Comparison of ENCODE assay signal across 1 cellular context in the genomic region with DNA sequence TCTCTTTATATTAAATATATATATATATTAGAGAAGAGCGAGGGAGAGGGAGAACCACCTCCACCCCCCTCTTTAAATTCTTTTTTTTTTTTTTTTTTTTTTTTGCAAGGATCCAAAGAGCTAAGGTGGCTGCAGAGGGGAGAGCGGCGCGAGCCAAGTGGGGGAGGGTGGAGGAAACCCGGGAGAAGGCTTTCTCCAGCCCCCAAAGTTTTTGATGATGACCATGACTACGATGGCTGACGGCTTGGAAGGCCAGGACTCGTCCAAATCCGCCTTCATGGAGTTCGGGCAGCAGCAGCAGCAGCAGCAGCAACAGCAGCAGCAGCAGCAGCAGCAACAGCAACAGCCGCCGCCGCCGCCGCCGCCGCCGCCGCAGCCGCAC.
TF ChIP-seq lines count a peak whose summit lies in the region.

No MANE protein-coding gene starts in this region.

TF ChIP-seq in HepG2, 621 proteins besides CTCF, POLR2A, EP300 and RAD21:
- TF ChIP-seq AHR (CRISPR knock-in tag; IDR thresholded peaks at IDR 0.05) (no peak), NKX3-1 (CRISPR knock-in tag; IDR thresholded peaks at IDR 0.05) (no peak), SNAI1 (CRISPR knock-in tag; IDR thresholded peaks at IDR 0.05; ENCODE audit: borderline replicate concordance) (no peak), RBM22 (optimal IDR thresholded peaks at IDR 0.05; ENCODE audit: low read length) (peak; percentile 18), ZNF367 (CRISPR knock-in tag; IDR thresholded peaks at IDR 0.05; ENCODE audit: borderline replicate concordance) (no peak), ZNF609 (CRISPR knock-in tag; IDR thresholded peaks at IDR 0.05; ENCODE audit: borderline replicate concordance) (no peak), E2F2 (CRISPR knock-in tag; IDR thresholded peaks at IDR 0.05; ENCODE audit: borderline replicate concordance) (no peak), ONECUT2 (CRISPR knock-in tag; IDR thresholded peaks at IDR 0.05) (peak; percentile 19; the same call in 1 of the 2 replicates), BHLHE40 (IDR thresholded peaks at IDR 0.05; ENCODE audit: low read length) (no peak), ZBTB7A (CRISPR knock-in tag; IDR thresholded peaks at IDR 0.05) (0 out of 2 replicates have a peak, but pooled peaks have one; percentile 43), ZNF619 (CRISPR knock-in tag; IDR thresholded peaks at IDR 0.05) (no peak), HMG20B (CRISPR knock-in tag; conservative IDR thresholded peaks at IDR 0.05) (no peak), PLSCR1 (CRISPR knock-in tag; IDR thresholded peaks at IDR 0.05; ENCODE audit: borderline replicate concordance) (0 out of 2 replicates have a peak, but pooled peaks have one; percentile 28), NAIF1 (CRISPR knock-in tag; IDR thresholded peaks at IDR 0.05; ENCODE audit: borderline replicate concordance) (0 out of 2 replicates have a peak, but pooled peaks have one; percentile 11), ZNF431 (CRISPR knock-in tag; IDR thresholded peaks at IDR 0.05; ENCODE audit: borderline replicate concordance, low read depth) (0 out of 2 replicates have a peak, but pooled peaks have one; percentile 5), ZNF318 (CRISPR knock-in tag; IDR thresholded peaks at IDR 0.05) (no peak), YY1 (IDR thresholded peaks at IDR 0.05; ENCODE audit: insufficient read depth, insufficient replicate concordance, low read depth, low read length) (no peak)
- TF ChIP-seq, protein P1, sequence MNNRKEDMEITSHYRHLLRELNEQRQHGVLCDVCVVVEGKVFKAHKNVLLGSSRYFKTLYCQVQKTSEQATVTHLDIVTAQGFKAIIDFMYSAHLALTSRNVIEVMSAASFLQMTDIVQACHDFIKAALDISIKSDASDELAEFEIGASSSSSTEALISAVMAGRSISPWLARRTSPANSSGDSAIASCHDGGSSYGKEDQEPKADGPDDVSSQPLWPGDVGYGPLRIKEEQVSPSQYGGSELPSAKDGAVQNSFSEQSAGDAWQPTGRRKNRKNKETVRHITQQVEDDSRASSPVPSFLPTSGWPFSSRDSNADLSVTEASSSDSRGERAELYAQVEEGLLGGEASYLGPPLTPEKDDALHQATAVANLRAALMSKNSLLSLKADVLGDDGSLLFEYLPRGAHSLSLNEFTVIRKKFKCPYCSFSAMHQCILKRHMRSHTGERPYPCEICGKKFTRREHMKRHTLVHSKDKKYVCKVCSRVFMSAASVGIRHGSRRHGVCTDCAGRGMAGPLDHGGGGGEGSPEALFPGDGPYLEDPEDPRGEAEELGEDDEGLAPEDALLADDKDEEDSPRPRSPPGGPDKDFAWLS (CRISPR knock-in tag; IDR thresholded peaks at IDR 0.05; ENCODE audit: borderline replicate concordance): no peak
- TF ChIP-seq, protein P2, sequence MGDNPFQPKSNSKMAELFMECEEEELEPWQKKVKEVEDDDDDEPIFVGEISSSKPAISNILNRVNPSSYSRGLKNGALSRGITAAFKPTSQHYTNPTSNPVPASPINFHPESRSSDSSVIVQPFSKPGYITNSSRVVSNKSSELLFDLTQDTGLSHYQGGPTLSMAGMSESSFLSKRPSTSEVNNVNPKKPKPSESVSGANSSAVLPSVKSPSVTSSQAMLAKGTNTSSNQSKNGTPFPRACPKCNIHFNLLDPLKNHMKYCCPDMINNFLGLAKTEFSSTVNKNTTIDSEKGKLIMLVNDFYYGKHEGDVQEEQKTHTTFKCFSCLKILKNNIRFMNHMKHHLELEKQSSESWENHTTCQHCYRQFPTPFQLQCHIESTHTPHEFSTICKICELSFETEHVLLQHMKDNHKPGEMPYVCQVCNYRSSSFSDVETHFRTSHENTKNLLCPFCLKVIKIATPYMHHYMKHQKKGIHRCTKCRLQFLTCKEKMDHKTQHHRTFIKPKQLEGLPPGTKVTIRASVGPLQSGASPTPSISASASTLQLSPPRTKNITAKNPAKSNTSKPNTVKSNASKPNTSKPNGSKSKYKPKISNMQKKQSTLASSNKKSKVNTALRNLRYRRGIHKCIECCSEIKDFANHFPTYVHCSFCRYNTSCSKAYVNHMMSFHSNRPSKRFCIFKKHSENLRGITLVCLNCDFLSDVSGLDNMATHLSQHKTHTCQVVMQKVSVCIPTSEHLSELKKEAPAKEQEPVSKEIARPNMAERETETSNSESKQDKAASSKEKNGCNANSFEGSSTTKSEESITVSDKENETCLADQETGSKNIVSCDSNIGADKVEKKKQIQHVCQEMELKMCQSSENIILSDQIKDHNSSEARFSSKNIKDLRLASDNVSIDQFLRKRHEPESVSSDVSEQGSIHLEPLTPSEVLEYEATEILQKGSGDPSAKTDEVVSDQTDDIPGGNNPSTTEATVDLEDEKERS (CRISPR knock-in tag; IDR thresholded peaks at IDR 0.05): no peak
